7 cellular contexts compared by ENCODE assay signal in genomic region chr1:78630600-78630999, GRCh38. TPM values are rescaled to one million over a fixed set of nuclear protein-coding genes. Genes with fewer than 3 reads are reported as not detected.
"Had no signal": no experiment of that assay in that cellular context is flagged by ENCODE, and none has a peak within 500 bp of the region (broad histone marks: within the 10 kb centered on the region; RNA-seq: fewer than 3 reads in every experiment).

No MANE protein-coding gene starts in this region.

- DNase-seq: GDM1, GF-D8 had no signal

- FAIRE-seq: G401.6, GM12891, GM12892, GM18507 had no signal

RNA-seq across cellular contexts. Expression of gene IFI44L, which starts 10.4 kb away (rescaled TPM):
- total RNA-seq: G401 had no signal

RNA-seq across cellular contexts. Expression of gene IFI44, which starts 19.0 kb away (rescaled TPM):
- total RNA-seq: G401 had no signal
